ENCODE assay signal across 26 cellular contexts in genomic region chr19:7255631-7256030, GRCh38. TPM values are rescaled to one million over a fixed set of nuclear protein-coding genes. Genes with fewer than 3 reads are reported as not detected.
DNase-seq lines count a peak whose midpoint lies in the region; ATAC-seq, FAIRE-seq and TF ChIP-seq lines count a peak whose summit lies in the region.
"Had no signal": no experiment of that assay in that cellular context is flagged by ENCODE, and none has a peak within 500 bp of the region (broad histone marks: within the 10 kb centered on the region; RNA-seq: fewer than 3 reads in every experiment).

No MANE protein-coding gene starts in this region.

- peak overlapping the region in 2 of 7 donors; percentile 39 to 76 for H3K27ac Mint-ChIP-seq in CD14-positive monocyte
- H3K27ac Mint-ChIP-seq: B cell, HFFc6 had no signal

- H3K9me3 Mint-ChIP-seq in CD14-positive monocyte: peaks cover 0 to 4% (median 0%) of the 10 kb centered on the region in 7 donors

- no TSS peak for BruUV-seq in K562 (replicated peaks; lab: Mats Ljungman, UMichigan)

- no peak for TF ChIP-seq CTCF in K562 (IDR thresholded peaks at IDR 0.05 in 2 of 3, conservative IDR thresholded peaks at IDR 0.05 in 1 of 3; ENCODE audit: insufficient read depth in 2 of 3, low read depth in 1 of 3, low read length in 3 of 3)
- TF ChIP-seq CTCF in right lobe of liver (IDR thresholded peaks at IDR 0.05): no peak
- no peak for TF ChIP-seq CTCF in CD14-positive monocyte (IDR thresholded peaks at IDR 0.05)

- TF ChIP-seq RAD21 in K562 (CRISPR knock-in tag; conservative IDR thresholded peaks at IDR 0.05 in 1 of 2, IDR thresholded peaks at IDR 0.05 in 1 of 2): no peak

- no peak overlapping the region for H2AFZ ChIP-seq in K562 (ENCODE audit: low read depth, low read length)

- peaks cover 0 to 13% (median 0%) of the 10 kb centered on the region in 11 experiments; a peak in 2 of 22 replicates for H3K9me3 ChIP-seq in BLaER1 treated with 17β-estradiol and CSF1 and Interleukin-3, amounts not matched to agents 10 nM and 100 nM (replicated peaks in 1 of 11)
- H3K9me3 ChIP-seq in K562 (replicated peaks; ENCODE audit: control insufficient read depth, insufficient read depth, low read depth, low read length) (no peaks in the 10 kb centered on the region), right lobe of liver (no peaks in the 10 kb centered on the region)
- H3K9me3 ChIP-seq: SK-N-SH had no signal

- CTCF ChIA-PET in K562 (lab: Yijun Ruan, JAX; ENCODE audit: low intra/inter-chr PET ratio): no interaction called here

- no peak for DNase-seq in K562 (ENCODE audit: extremely low read depth in 1 of 4, low spot score in 3 of 4)
- DNase-seq in right lobe of liver: no peak
- DNase-seq in posterior vena cava (ENCODE audit: low spot score): peak; percentile 13
- no peak for DNase-seq in CD14-positive monocyte (ENCODE audit: low spot score)
- no peak for DNase-seq in effector CD4-positive, alpha-beta T cell
- DNase-seq: Calu3, DMS153, DND-41, H7, HFFc6, Karpas-422, NCI-H1105 treated with DMSO at 0.1 percent for 48 hours, NCI-H146, NCI-H1930, NCI-H2107, NCI-H446, NCI-H524 treated with DMSO at 0.1 percent for 48 hours, NCI-H774, SK-N-SH had no signal

- POLR2A ChIA-PET in K562 (lab: Yijun Ruan, JAX): interaction anchor here (1.2 kb wide), 1 partner anchor 10 kb away, joined by 4 read pairs; no protein-coding TSS in a partner anchor

- H3K27me3 ChIP-seq in BLaER1 treated with 17β-estradiol and CSF1 and Interleukin-3, amounts not matched to agents 10 nM and 100 nM: no peaks in the 10 kb centered on the region
- H3K27me3 ChIP-seq in K562 (ENCODE audit: control insufficient read depth in 2 of 2, insufficient read depth in 2 of 2, low read length in 2 of 2) (peaks cover 5 to 26% of the 10 kb centered on the region in 2 experiments; a peak in 3 of 5 replicates), right lobe of liver (no peaks in the 10 kb centered on the region)

- peak overlapping the region in 9 of 11 experiments; percentile 1 to 60 (median 36); a peak in 11 of 22 replicates for H3K4me2 ChIP-seq in BLaER1 treated with 17β-estradiol and CSF1 and Interleukin-3, amounts not matched to agents 10 nM and 100 nM
- no peak overlapping the region for H3K4me2 ChIP-seq in K562 (ENCODE audit: insufficient read depth, low read length)
- H3K4me2 ChIP-seq: SK-N-SH had no signal

- intact Hi-C loops in K562 (cut with micrococcal nuclease): no loop called here
- intact Hi-C loops in right lobe of liver (cut with DNase I): no loop called here
- intact Hi-C loops in posterior vena cava (cut with DNase I): no loop called here
- intact Hi-C loops in CD14-positive monocyte (cut with micrococcal nuclease): no loop called here

- TF ChIP-seq POLR2A in K562 (conservative IDR thresholded peaks at IDR 0.05): no peak
- no peak for TF ChIP-seq POLR2A in right lobe of liver (IDR thresholded peaks at IDR 0.05)

- peaks cover 39% of the 10 kb centered on the region for H3K4me1 Mint-ChIP-seq in CD14-positive monocyte

- H3K4me1 ChIP-seq in BLaER1 treated with 17β-estradiol and CSF1 and Interleukin-3, amounts not matched to agents 10 nM and 100 nM: peaks cover 40 to 87% (median 66%) of the 10 kb centered on the region in 10 experiments
- H3K4me1 ChIP-seq in K562 (replicated peaks in 1 of 2; ENCODE audit: control insufficient read depth in 2 of 2, insufficient read depth in 2 of 2, low read length in 2 of 2) (no peaks in the 10 kb centered on the region; a peak in 1 of 5 replicates), right lobe of liver (peaks cover 0 to 33% (median 9%) of the 10 kb centered on the region in 4 donors)

- no peak overlapping the region; a peak in 1 of 22 replicates for H3K9ac ChIP-seq in BLaER1 treated with 17β-estradiol and CSF1 and Interleukin-3, amounts not matched to agents 10 nM and 100 nM
- H3K9ac ChIP-seq in K562 (ENCODE audit: insufficient read depth in 1 of 2, low read depth in 2 of 2, low read length in 2 of 2): no peak overlapping the region
- H3K9ac ChIP-seq: SK-N-SH had no signal

- no peaks in the 10 kb centered on the region for H3K79me2 ChIP-seq in K562 (ENCODE audit: control insufficient read depth, insufficient read depth, low read length)

- H3K27ac ChIP-seq in BLaER1 treated with 17β-estradiol and CSF1 and Interleukin-3, amounts not matched to agents 10 nM and 100 nM: peak overlapping the region in 7 of 11 experiments; percentile 15 to 69 (median 50); a peak in 9 of 22 replicates
- H3K27ac ChIP-seq in K562 (ENCODE audit: extremely low read depth, low read depth, low read length) (no peak overlapping the region), right lobe of liver (peak overlapping the region; percentile 80 to 96 (median 83))
- H3K27ac ChIP-seq: 22Rv1, HL-60 had no signal

- H3K36me3 ChIP-seq in BLaER1 treated with 17β-estradiol and CSF1 and Interleukin-3, amounts not matched to agents 10 nM and 100 nM: peaks cover 0 to 97% (median 87%) of the 10 kb centered on the region in 11 experiments; a peak in 19 of 22 replicates
- H3K36me3 ChIP-seq in K562 (ENCODE audit: control insufficient read depth, insufficient read depth, low read length) (no peaks in the 10 kb centered on the region), right lobe of liver (no peaks in the 10 kb centered on the region)

- H3K9me1 ChIP-seq in K562 (ENCODE audit: control insufficient read depth, insufficient read depth, low read length): no peaks in the 10 kb centered on the region

- H3K4me3 ChIP-seq in BLaER1 treated with 17β-estradiol and CSF1 and Interleukin-3, amounts not matched to agents 10 nM and 100 nM: no peak overlapping the region
- no peak overlapping the region for H3K4me3 ChIP-seq in K562
- H3K4me3 ChIP-seq in right lobe of liver: no peak overlapping the region

- H3K4me3 Mint-ChIP-seq in CD14-positive monocyte: no peak overlapping the region
- H3K4me3 Mint-ChIP-seq: B cell, HFFc6 had no signal

- FAIRE-seq in K562 (lab: Jason Lieb, UNC): no peak
- FAIRE-seq: GM12892 had no signal

- in situ Hi-C loops in K562 (cut with MboI): no loop called here

- peaks cover 0 to 91% (median 75%) of the 10 kb centered on the region in 11 experiments; a peak in 18 of 22 replicates for H4K20me1 ChIP-seq in BLaER1 treated with 17β-estradiol and CSF1 and Interleukin-3, amounts not matched to agents 10 nM and 100 nM
- H4K20me1 ChIP-seq in K562 (replicated peaks; ENCODE audit: control insufficient read depth, insufficient read depth, low read length): no peaks in the 10 kb centered on the region

- peaks cover 0 to 1% (median 0%) of the 10 kb centered on the region in 3 donors for H3K27me3 Mint-ChIP-seq in CD14-positive monocyte (ENCODE audit: low read depth in 3 of 3)
- H3K27me3 Mint-ChIP-seq: B cell had no signal

- peaks cover 0 to 11% of the 10 kb centered on the region in 2 donors for H3K36me3 Mint-ChIP-seq in CD14-positive monocyte

- 4% methylated on average over 6 of the region's 6 CpGs for WGBS in K562 (ENCODE audit: insufficient coverage, low coverage, missing lambda C conversion rate)
- 98% methylated on average over 6 of the region's 6 CpGs for WGBS in right lobe of liver (ENCODE audit: insufficient coverage, low coverage, low lambda C conversion rate, missing lambda C conversion rate)

- ATAC-seq in K562: no peak
- ATAC-seq in right lobe of liver: no peak
- ATAC-seq in HG03108 (IDR thresholded peaks at IDR 0.05; ENCODE audit: unreplicated experiment): no peak
- ATAC-seq in GM19351 (IDR thresholded peaks at IDR 0.05; ENCODE audit: unreplicated experiment): no peak

- TF ChIP-seq EP300 in K562 (IDR thresholded peaks at IDR 0.05; ENCODE audit: low read length): no peak

TF ChIP-seq in K562, 482 proteins besides CTCF, POLR2A, EP300 and RAD21 (continues in another document):
- no peak for TF ChIP-seq PATZ1 (CRISPR knock-in tag; IDR thresholded peaks at IDR 0.05; ENCODE audit: borderline replicate concordance)

RNA-seq across cellular contexts. Expression of gene INSR, which starts 38.6 kb away (rescaled TPM):
- 5.3 and 10.3 TPM in 2 replicates for total RNA-seq in K562 (2011; cell fraction: chromatin; rRNA removed; ENCODE audit: low replicate concordance)
- 7.0 and 8.5 TPM in 2 replicates for total RNA-seq in K562 (2011; cell fraction: nucleolus; rRNA removed)
- total RNA-seq in K562 (2011; cell fraction: nucleoplasm; rRNA removed): 5.2 and 5.3 TPM in 2 replicates
- total RNA-seq in K562 (2014; rRNA removed): 0.41 and 0.94 TPM in 2 replicates
- 0.29 and 0.57 TPM in 2 replicates for total RNA-seq in K562 (2014; rRNA removed; fragmentation: Illumina TruSeq; extraction: Trizol)
- 0.11 and 0.57 TPM in 2 replicates for total RNA-seq in K562 (2015; rRNA removed; fragmentation: Illumina TruSeq; extraction: Trizol)
- total RNA-seq in K562 (2021): 0.69 and 0.94 TPM in 2 replicates
- polyA plus RNA-seq in K562 (2011; rRNA removed): 0.60 and 0.83 TPM in 2 replicates
- 0.68 and 0.82 TPM in 2 replicates for polyA plus RNA-seq in K562 (2011; cell fraction: cytosol; rRNA removed)
- polyA plus RNA-seq in K562 (2011; cell fraction: nucleus; rRNA removed): 0.72 and 1.2 TPM in 2 replicates
- 0.26 and 1.1 TPM in 2 replicates for polyA plus RNA-seq in K562 (2012)
- polyA plus RNA-seq in K562 (2014; fragmentation: Illumina TruSeq; extraction: Trizol): 0.43 and 0.79 TPM in 2 replicates
- polyA plus RNA-seq in K562 (2014; fragmentation: Nextera tagmentation; extraction: Ambion mirVana): under 1 TPM; 0.04 to 0.07 TPM
- 0.42 and 0.88 TPM in 2 replicates for polyA plus RNA-seq in K562 (2014; rRNA removed)
- 3.1 and 3.3 TPM in 2 replicates for polyA minus RNA-seq in K562 (2011; rRNA and poly(A)+ RNA removed)
- polyA minus RNA-seq in K562 (2011; cell fraction: cytosol; rRNA and poly(A)+ RNA removed): 0.76 and 1.2 TPM in 2 replicates
- 1.8 and 2.1 TPM in 2 replicates for polyA minus RNA-seq in K562 (2011; cell fraction: nucleus; rRNA and poly(A)+ RNA removed)
- total RNA-seq in right lobe of liver: 100 to 1,000 TPM in 4 of 6 experiments, 10 to 100 TPM in 2; 82.7 to 121 (median 106) TPM
- total RNA-seq in posterior vena cava: 10 to 100 TPM; 47.5 to 63.0 TPM
- polyA plus RNA-seq in CD14-positive monocyte: 1 to 10 TPM; 2.9 to 3.4 TPM

Comparison
In these comparisons a context has a peak if more than half of its experiments do, and no peak if none do; other contexts are left out.
1. RNA of gene INSR, which starts 38.6 kb away (total RNA-seq): 82.7 to 121 TPM in right lobe of liver and 47.5 to 63.0 TPM in posterior vena cava; 0.11 to 10.3 TPM in K562; every median in the first group is over 4 times any median in the second.